ENCODE assay signal across 9 cellular contexts in genomic region chr11:47514825-47515647, GRCh38. TPM values are rescaled to one million over a fixed set of nuclear protein-coding genes. Genes with fewer than 3 reads are reported as not detected.
DNase-seq lines count a peak whose midpoint lies in the region; ATAC-seq, FAIRE-seq and TF ChIP-seq lines count a peak whose summit lies in the region.
"Had no signal": no experiment of that assay in that cellular context is flagged by ENCODE, and none has a peak within 500 bp of the region (broad histone marks: within the 10 kb centered on the region; RNA-seq: fewer than 3 reads in every experiment).

No MANE protein-coding gene starts in this region.

- H3K9me3 ChIP-seq in SU-DHL-6 (ENCODE audit: insufficient read depth, low read length) (no peaks in the 10 kb centered on the region), uterus (no peaks in the 10 kb centered on the region)

- peak; percentile 44 for ATAC-seq in HG03135 (IDR thresholded peaks at IDR 0.05; ENCODE audit: unreplicated experiment)
- no peak for ATAC-seq in HG03108 (IDR thresholded peaks at IDR 0.05; ENCODE audit: unreplicated experiment)

- no peaks in the 10 kb centered on the region for H3K9me2 ChIP-seq in SU-DHL-6 (replicated peaks; ENCODE audit: insufficient read depth, low read length)

- H3K9me3 Mint-ChIP-seq in nephron progenitor cell = no peaks in the 10 kb centered on the region

- H3K27ac ChIP-seq in SU-DHL-6 (ENCODE audit: low read depth, low read length) = peak overlapping the region; percentile 71; the same call in 1 of the 2 replicates
- H3K27ac ChIP-seq in dorsolateral prefrontal cortex = peak overlapping the region in 55 of 59 donors; percentile 5 to 94 (median 61)
- H3K27ac ChIP-seq in uterus = no peak overlapping the region

- no peaks in the 10 kb centered on the region for H3K36me3 ChIP-seq in SU-DHL-6 (ENCODE audit: low read length)
- no peaks in the 10 kb centered on the region for H3K36me3 ChIP-seq in uterus

- H3K27me3 Mint-ChIP-seq in nephron progenitor cell (ENCODE audit: low read depth, poor library complexity) = no peaks in the 10 kb centered on the region

- peak overlapping the region; percentile 49 for H3K4me2 ChIP-seq in SU-DHL-6 (ENCODE audit: low read depth, low read length, poor library complexity, severe bottlenecking)

- H3K4me3 ChIP-seq in SU-DHL-6 (ENCODE audit: insufficient read depth, low read length, poor library complexity, severe bottlenecking) (no peak overlapping the region), dorsolateral prefrontal cortex (peak overlapping the region in 1 of 59 donors; percentile 7), uterus (no peak overlapping the region)
- H3K4me3 ChIP-seq: skin epidermis had no signal

- H2AFZ ChIP-seq in SU-DHL-6 (ENCODE audit: low read depth, low read length, severe bottlenecking) = no peak overlapping the region

- no peak overlapping the region for H3K9ac ChIP-seq in SU-DHL-6 (ENCODE audit: low read length)

- peak; percentile 79 for FAIRE-seq in GM12891 (lab: Jason Lieb, UNC)

- H4K20me1 ChIP-seq in SU-DHL-6 (ENCODE audit: low read depth, low read length) = peaks cover 10% of the 10 kb centered on the region; the same call in 1 of the 2 replicates

- no peak for TF ChIP-seq POLR2A in GM12891 (IDR thresholded peaks at IDR 0.05; ENCODE audit: low read depth, low read length)
- no peak for TF ChIP-seq POLR2A in uterus (IDR thresholded peaks at IDR 0.05)

- TF ChIP-seq CTCF in SU-DHL-6 (IDR thresholded peaks at IDR 0.05; ENCODE audit: insufficient read depth, low read length, poor library complexity, severe bottlenecking) (no peak), dorsolateral prefrontal cortex (IDR thresholded peaks at IDR 0.05 in 54 of 56, conservative IDR thresholded peaks at IDR 0.05 in 2 of 56; ENCODE audit: low read depth in 1 of 56, partially characterized antibody in 56 of 56) (no peak), nephron progenitor cell (IDR thresholded peaks at IDR 0.05) (no peak), uterus (IDR thresholded peaks at IDR 0.05) (no peak)

- H3K36me3 Mint-ChIP-seq in nephron progenitor cell (ENCODE audit: low read depth) = peaks cover 37% of the 10 kb centered on the region

- DNase-seq in GM12891 (ENCODE audit: insufficient read length, low spot score) (no peak), dorsolateral prefrontal cortex (peak in 2 of 10 donors; percentile 41 to 54), nephron progenitor cell (no peak), NCI-H510A (lab: John Stamatoyannopoulos, UW) (no peak), uterus (no peak)

- H3K4me1 Mint-ChIP-seq in nephron progenitor cell = peaks cover 63% of the 10 kb centered on the region

- intact Hi-C loops in dorsolateral prefrontal cortex (cut with DNase I) = no loop called here
- intact Hi-C loops in uterus (cut with DNase I; ENCODE audit: low total_unique reads) = no loop called here

- H3K4me3 Mint-ChIP-seq in nephron progenitor cell = no peak overlapping the region

- peaks cover 6% of the 10 kb centered on the region for H3F3A ChIP-seq in SU-DHL-6 (ENCODE audit: insufficient read depth)

- H3K27me3 ChIP-seq in SU-DHL-6 (ENCODE audit: low read length) (no peaks in the 10 kb centered on the region), dorsolateral prefrontal cortex (no peaks in the 10 kb centered on the region), uterus (no peaks in the 10 kb centered on the region)

- peak overlapping the region; percentile 81 for H3K27ac Mint-ChIP-seq in nephron progenitor cell

- peaks cover 0 to 18% of the 10 kb centered on the region in 2 donors for H3K4me1 ChIP-seq in uterus

- peaks cover 98% of the 10 kb centered on the region for H3K79me2 ChIP-seq in SU-DHL-6 (ENCODE audit: insufficient read depth, low read length)

TF ChIP-seq in GM12891, 5 proteins besides CTCF, POLR2A, EP300 and RAD21:
- TF ChIP-seq POLR2AphosphoS5 (IDR thresholded peaks at IDR 0.05; ENCODE audit: low read depth, low read length) (no peak), SPI1 (IDR thresholded peaks at IDR 0.05; ENCODE audit: low read depth, low read length) (0 out of 2 replicates have a peak, but pooled peaks have one; percentile 13)

RNA-seq across cellular contexts. Expression of gene CELF1, which starts 37.9 kb away (rescaled TPM):
- 25.7 TPM for polyA plus RNA-seq in GM12891 (2012; ENCODE audit: low read depth, missing spikeins)
- total RNA-seq in dorsolateral prefrontal cortex (100 to 1,000 TPM in 113 of 120 experiments, 10 to 100 TPM in 7; 79.5 to 194 (median 131) TPM), uterus (100 to 1,000 TPM in 3 of 4 donors, 10 to 100 TPM in 1; 51.2 to 138 (median 121) TPM)

RNA-seq across cellular contexts. Expression of gene PTPMT1, which starts 50.4 kb away (rescaled TPM):
- 58.2 TPM for polyA plus RNA-seq in GM12891 (2012; ENCODE audit: low read depth, missing spikeins)
- total RNA-seq in dorsolateral prefrontal cortex (10 to 100 TPM; 21.5 to 52.5 (median 36.6) TPM), uterus (10 to 100 TPM; 28.5 to 74.4 (median 48.7) TPM)

Comparison
In these comparisons a context has a peak if more than half of its experiments do, and no peak if none do; other contexts are left out.
1. H3K27ac ChIP-seq: peak in SU-DHL-6 (single experiment) and dorsolateral prefrontal cortex (55 of 59); none in uterus (0 of 2).